ENCODE assay signal across 8 cellular contexts in genomic region chr17:16215965-16216316, GRCh38. TPM values are rescaled to one million over a fixed set of nuclear protein-coding genes. Genes with fewer than 3 reads are reported as not detected.
DNase-seq lines count a peak whose midpoint lies in the region; ATAC-seq and TF ChIP-seq lines count a peak whose summit lies in the region.

No MANE protein-coding gene starts in this region.

- H3K9me3 ChIP-seq in iPS-18a (ENCODE audit: control insufficient read depth, low read depth, low read length): no peaks in the 10 kb centered on the region

- CTCF ChIA-PET in activated CD4-positive, alpha-beta T cell treated with anti-CD3 and anti-CD28 coated beads for 36 hours (lab: Charles Lee): interaction anchor here (1.2 to 1.3 kb wide), 2 partner anchors 10 to 70 kb away, joined by 5 to 8 read pairs; no protein-coding TSS in a partner anchor

- DNase-seq in activated CD4-positive, alpha-beta T cell treated with anti-CD3 and anti-CD28 coated beads for 36 hours: no peak
- no peak for DNase-seq in activated CD4-positive, alpha-beta T cell treated with anti-CD3 and anti-CD28 coated beads for 1 hour
- DNase-seq in NCI-H146 (lab: John Stamatoyannopoulos, UW) (peak; percentile 88), astrocyte of the cerebellum (ENCODE audit: low read depth) (no peak)

- ATAC-seq in activated CD4-positive, alpha-beta T cell treated with anti-CD3 and anti-CD28 coated beads for 36 hours: peak; percentile 0
- ATAC-seq in GM18873 (IDR thresholded peaks at IDR 0.05; ENCODE audit: low FRiP score, unreplicated experiment): no peak
- ATAC-seq in HG03457 (IDR thresholded peaks at IDR 0.05; ENCODE audit: unreplicated experiment): no peak

- H3K9ac ChIP-seq in iPS-18a (ENCODE audit: low read length): peak overlapping the region; percentile 90

- H3K27me3 ChIP-seq in iPS-18a (ENCODE audit: control insufficient read depth, insufficient read depth, low read length): no peaks in the 10 kb centered on the region

- H3K27me3 Mint-ChIP-seq in activated CD4-positive, alpha-beta T cell treated with anti-CD3 and anti-CD28 coated beads for 36 hours: no peaks in the 10 kb centered on the region

- H3K4me3 ChIP-seq in astrocyte of the cerebellum (ENCODE audit: low read depth, low read length): peak overlapping the region; percentile 80
- peak overlapping the region; percentile 83 for H3K4me3 ChIP-seq in iPS-18a (ENCODE audit: low read length)
- H3K4me3 ChIP-seq in skin epidermis: peak overlapping the region; percentile 63 to 100 (median 89)

- H3K4me1 ChIP-seq in iPS-18a (ENCODE audit: control insufficient read depth, low read depth, low read length): peaks cover 8% of the 10 kb centered on the region

- POLR2A ChIA-PET in activated CD4-positive, alpha-beta T cell treated with anti-CD3 and anti-CD28 coated beads for 36 hours (lab: Charles Lee): no interaction called here

- H3K4me3 Mint-ChIP-seq in activated CD4-positive, alpha-beta T cell treated with anti-CD3 and anti-CD28 coated beads for 36 hours: peak overlapping the region; percentile 93

- no peaks in the 10 kb centered on the region for H3K36me3 ChIP-seq in iPS-18a (ENCODE audit: control insufficient read depth, low read depth, low read length)

- intact Hi-C loops in activated CD4-positive, alpha-beta T cell treated with anti-CD3 and anti-CD28 coated beads for 36 hours (cut with DNase I, micrococcal nuclease): loop anchor here (1.0 to 5.0 kb wide), 10 partner anchors 70 to 437 kb away; partner anchors contain the start of genes CENPV (in 1 of the 2), TTC19 (in 1 of the 2), UBB (in 1 of the 2) and ZNF624 (in 1 of the 2)

- peaks cover 42% of the 10 kb centered on the region for H3K4me1 Mint-ChIP-seq in activated CD4-positive, alpha-beta T cell treated with anti-CD3 and anti-CD28 coated beads for 36 hours

- in situ Hi-C loops in astrocyte of the cerebellum (cut with HindIII; ENCODE audit: low sequenced_read_pairs): no loop called here

- no peaks in the 10 kb centered on the region for H3K9me3 Mint-ChIP-seq in activated CD4-positive, alpha-beta T cell treated with anti-CD3 and anti-CD28 coated beads for 36 hours (ENCODE audit: low read depth)

- H3K27ac ChIP-seq in iPS-18a (ENCODE audit: low read length): peak overlapping the region; percentile 83
- H3K27ac ChIP-seq in skin epidermis: peak overlapping the region; percentile 93 to 98 (median 97)

- peaks cover 5% of the 10 kb centered on the region for H3K36me3 Mint-ChIP-seq in activated CD4-positive, alpha-beta T cell treated with anti-CD3 and anti-CD28 coated beads for 36 hours (ENCODE audit: low read depth)

- no peak for TF ChIP-seq CTCF in astrocyte of the cerebellum (IDR thresholded peaks at IDR 0.05; ENCODE audit: low read depth, low read length, missing control alignments)

- H3K27ac Mint-ChIP-seq in activated CD4-positive, alpha-beta T cell treated with anti-CD3 and anti-CD28 coated beads for 36 hours: peak overlapping the region; percentile 81

RNA-seq across cellular contexts. Expression of gene NCOR1, which starts 0.6 kb away (rescaled TPM):
- 100 to 1,000 TPM; 110 to 155 TPM for total RNA-seq in activated CD4-positive, alpha-beta T cell treated with anti-CD3 and anti-CD28 coated beads for 36 hours

RNA-seq across cellular contexts. Expression of gene PIGL, which starts 1.1 kb away (rescaled TPM):
- 10 to 100 TPM; 33.4 to 33.6 TPM for total RNA-seq in activated CD4-positive, alpha-beta T cell treated with anti-CD3 and anti-CD28 coated beads for 36 hours
